Comparison of ENCODE assay signal across 1 cellular context in the genomic region with DNA sequence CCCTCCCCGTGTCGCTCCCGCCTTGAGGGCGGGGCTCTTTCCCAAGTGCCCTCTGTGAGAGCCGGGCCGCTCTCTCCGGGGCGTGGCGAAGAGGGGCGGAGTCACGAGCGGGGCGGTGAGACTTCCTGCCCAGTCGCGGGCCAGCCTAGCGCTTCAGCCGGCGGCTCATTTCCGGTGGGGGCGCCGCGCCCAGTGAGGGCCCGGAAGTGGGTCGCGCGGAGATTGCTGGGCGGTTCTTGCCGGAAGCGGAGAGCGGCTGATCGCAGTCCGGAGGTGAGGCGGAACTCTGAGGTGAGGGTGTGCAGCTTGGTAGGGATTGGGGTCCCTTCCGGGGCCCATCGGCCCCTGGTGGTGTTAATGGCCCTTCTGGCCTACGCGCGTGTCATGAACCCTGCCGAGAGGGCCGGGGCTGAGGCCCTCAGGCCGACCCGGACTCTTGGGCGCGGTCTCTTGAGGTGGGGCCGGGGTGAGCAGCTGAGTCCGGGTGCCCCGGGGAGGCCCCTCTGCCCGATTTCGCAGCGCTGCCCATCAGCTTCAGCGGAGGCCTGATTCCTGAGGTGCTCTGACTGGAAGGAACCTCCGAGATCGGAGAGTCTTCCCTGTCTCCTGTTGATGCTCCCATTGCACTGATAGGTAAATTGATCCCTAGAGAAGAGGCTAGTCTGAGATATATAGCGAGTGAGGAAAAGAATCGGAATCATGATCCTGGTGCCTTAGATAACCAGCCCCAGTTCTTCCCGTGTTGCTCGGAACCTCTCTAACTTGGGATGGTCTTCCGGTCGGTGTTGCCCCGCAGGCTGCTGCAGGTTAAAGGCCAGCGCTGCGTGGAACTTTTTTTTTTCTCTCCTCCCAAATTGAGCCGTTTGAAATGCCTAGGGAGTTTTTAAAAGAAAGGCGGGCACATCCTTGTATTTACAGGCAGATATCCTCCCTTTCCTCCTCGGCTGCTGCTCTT.
TF ChIP-seq lines count a peak whose summit lies in the region.

TSS of gene CAP1 (plus strand) at position 219 of the 955 bp plus-strand sequence. CDS start 18,618 bp downstream, outside the sequence.

TF ChIP-seq in K562, 482 proteins besides CTCF, POLR2A, EP300 and RAD21 (continued from another document and continues in another):
- TF ChIP-seq ETS1 (conservative IDR thresholded peaks at IDR 0.05; ENCODE audit: control insufficient read depth, low read depth, low read length) (peak; percentile 39; the same call in 1 of the 2 replicates), SAFB (IDR thresholded peaks at IDR 0.05; ENCODE audit: borderline replicate concordance, low read depth, low read length) (no peak), KLF10 (CRISPR knock-in tag; IDR thresholded peaks at IDR 0.05) (no peak), SLC30A9 (CRISPR knock-in tag; IDR thresholded peaks at IDR 0.05) (no peak), TAF7 (tag; IDR thresholded peaks at IDR 0.05) (peak; percentile 67), BRD9 (IDR thresholded peaks at IDR 0.05; ENCODE audit: low read depth, partially characterized antibody) (no peak), CHD2 (IDR thresholded peaks at IDR 0.05; ENCODE audit: low read depth, low read length) (peak; percentile 22; the same call in 1 of the 2 replicates), ZNF174 (CRISPR knock-in tag; IDR thresholded peaks at IDR 0.05) (no peak), ZNF239 (CRISPR knock-in tag; IDR thresholded peaks at IDR 0.05) (no peak), ZMIZ1 (IDR thresholded peaks at IDR 0.05; ENCODE audit: low read depth in 2 of 2, low read length in 2 of 2) (peak in 1 of 2 experiments; percentile 13; a peak in 1 of 4 replicates), ZNF217 (CRISPR knock-in tag; IDR thresholded peaks at IDR 0.05) (no peak), RCOR1 (IDR thresholded peaks at IDR 0.05; ENCODE audit: borderline replicate concordance in 1 of 2, low read depth in 2 of 2, low read length in 2 of 2) (peak in 1 of 2 experiments; percentile 70; a peak in 2 of 4 replicates), TARDBP (IDR thresholded peaks at IDR 0.05) (peak; percentile 47; the same call in 1 of the 2 replicates), SNRNP70 (optimal IDR thresholded peaks at IDR 0.05; ENCODE audit: low read depth, low read length) (no peak), SRSF7 (optimal IDR thresholded peaks at IDR 0.05; ENCODE audit: low read depth, low read length) (no peak), SMAD4 (CRISPR knock-in tag; conservative IDR thresholded peaks at IDR 0.05) (no peak), KDM4B (IDR thresholded peaks at IDR 0.05; ENCODE audit: borderline replicate concordance in 2 of 2, low read depth in 1 of 2) (peak in 1 of 2 experiments; percentile 57; a peak in 1 of 4 replicates), NFIX (CRISPR knock-in tag; IDR thresholded peaks at IDR 0.05; ENCODE audit: low read depth) (no peak), CEBPG (CRISPR knock-in tag; IDR thresholded peaks at IDR 0.05) (no peak; the same call in 1 of the 2 replicates), CEBPG (tag; conservative IDR thresholded peaks at IDR 0.05 in 1 of 2, IDR thresholded peaks at IDR 0.05 in 1 of 2) (no peak), KAT2B (IDR thresholded peaks at IDR 0.05; ENCODE audit: low read depth, low read length) (no peak), MTA2 (IDR thresholded peaks at IDR 0.05; ENCODE audit: low read depth) (no peak), PHF8 (IDR thresholded peaks at IDR 0.05; ENCODE audit: borderline replicate concordance, low read length) (peak; percentile 71), THAP7 (CRISPR knock-in tag; IDR thresholded peaks at IDR 0.05) (peak; percentile 98), TCF3 (CRISPR knock-in tag; IDR thresholded peaks at IDR 0.05) (no peak; the same call in none of the 2 replicates), MIER1 (IDR thresholded peaks at IDR 0.05; ENCODE audit: low read depth) (no peak), ARID2 (IDR thresholded peaks at IDR 0.05) (no peak), MLX (CRISPR knock-in tag; conservative IDR thresholded peaks at IDR 0.05) (no peak), EP400 (IDR thresholded peaks at IDR 0.05) (no peak), GTF2F1 (IDR thresholded peaks at IDR 0.05; ENCODE audit: low read depth, low read length) (no peak), ZFP1 (CRISPR knock-in tag; IDR thresholded peaks at IDR 0.05) (no peak), ZNF740 (CRISPR knock-in tag; IDR thresholded peaks at IDR 0.05) (peak; percentile 70), ZNF740 (tag; IDR thresholded peaks at IDR 0.05) (no peak), ZNF280B (CRISPR knock-in tag; IDR thresholded peaks at IDR 0.05) (no peak), CBX8 (IDR thresholded peaks at IDR 0.05; ENCODE audit: borderline replicate concordance, extremely low read depth, low read depth, low read length, poor library complexity, severe bottlenecking) (no peak)
- TF ChIP-seq, protein P1, sequence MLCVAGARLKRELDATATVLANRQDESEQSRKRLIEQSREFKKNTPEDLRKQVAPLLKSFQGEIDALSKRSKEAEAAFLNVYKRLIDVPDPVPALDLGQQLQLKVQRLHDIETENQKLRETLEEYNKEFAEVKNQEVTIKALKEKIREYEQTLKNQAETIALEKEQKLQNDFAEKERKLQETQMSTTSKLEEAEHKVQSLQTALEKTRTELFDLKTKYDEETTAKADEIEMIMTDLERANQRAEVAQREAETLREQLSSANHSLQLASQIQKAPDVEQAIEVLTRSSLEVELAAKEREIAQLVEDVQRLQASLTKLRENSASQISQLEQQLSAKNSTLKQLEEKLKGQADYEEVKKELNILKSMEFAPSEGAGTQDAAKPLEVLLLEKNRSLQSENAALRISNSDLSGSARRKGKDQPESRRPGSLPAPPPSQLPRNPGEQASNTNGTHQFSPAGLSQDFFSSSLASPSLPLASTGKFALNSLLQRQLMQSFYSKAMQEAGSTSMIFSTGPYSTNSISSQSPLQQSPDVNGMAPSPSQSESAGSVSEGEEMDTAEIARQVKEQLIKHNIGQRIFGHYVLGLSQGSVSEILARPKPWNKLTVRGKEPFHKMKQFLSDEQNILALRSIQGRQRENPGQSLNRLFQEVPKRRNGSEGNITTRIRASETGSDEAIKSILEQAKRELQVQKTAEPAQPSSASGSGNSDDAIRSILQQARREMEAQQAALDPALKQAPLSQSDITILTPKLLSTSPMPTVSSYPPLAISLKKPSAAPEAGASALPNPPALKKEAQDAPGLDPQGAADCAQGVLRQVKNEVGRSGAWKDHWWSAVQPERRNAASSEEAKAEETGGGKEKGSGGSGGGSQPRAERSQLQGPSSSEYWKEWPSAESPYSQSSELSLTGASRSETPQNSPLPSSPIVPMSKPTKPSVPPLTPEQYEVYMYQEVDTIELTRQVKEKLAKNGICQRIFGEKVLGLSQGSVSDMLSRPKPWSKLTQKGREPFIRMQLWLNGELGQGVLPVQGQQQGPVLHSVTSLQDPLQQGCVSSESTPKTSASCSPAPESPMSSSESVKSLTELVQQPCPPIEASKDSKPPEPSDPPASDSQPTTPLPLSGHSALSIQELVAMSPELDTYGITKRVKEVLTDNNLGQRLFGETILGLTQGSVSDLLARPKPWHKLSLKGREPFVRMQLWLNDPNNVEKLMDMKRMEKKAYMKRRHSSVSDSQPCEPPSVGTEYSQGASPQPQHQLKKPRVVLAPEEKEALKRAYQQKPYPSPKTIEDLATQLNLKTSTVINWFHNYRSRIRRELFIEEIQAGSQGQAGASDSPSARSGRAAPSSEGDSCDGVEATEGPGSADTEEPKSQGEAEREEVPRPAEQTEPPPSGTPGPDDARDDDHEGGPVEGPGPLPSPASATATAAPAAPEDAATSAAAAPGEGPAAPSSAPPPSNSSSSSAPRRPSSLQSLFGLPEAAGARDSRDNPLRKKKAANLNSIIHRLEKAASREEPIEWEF (CRISPR knock-in tag; IDR thresholded peaks at IDR 0.05), result no peak
- TF ChIP-seq, protein P2, sequence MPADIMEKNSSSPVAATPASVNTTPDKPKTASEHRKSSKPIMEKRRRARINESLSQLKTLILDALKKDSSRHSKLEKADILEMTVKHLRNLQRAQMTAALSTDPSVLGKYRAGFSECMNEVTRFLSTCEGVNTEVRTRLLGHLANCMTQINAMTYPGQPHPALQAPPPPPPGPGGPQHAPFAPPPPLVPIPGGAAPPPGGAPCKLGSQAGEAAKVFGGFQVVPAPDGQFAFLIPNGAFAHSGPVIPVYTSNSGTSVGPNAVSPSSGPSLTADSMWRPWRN (IDR thresholded peaks at IDR 0.05; ENCODE audit: low read depth), result no peak
- TF ChIP-seq, protein P3, sequence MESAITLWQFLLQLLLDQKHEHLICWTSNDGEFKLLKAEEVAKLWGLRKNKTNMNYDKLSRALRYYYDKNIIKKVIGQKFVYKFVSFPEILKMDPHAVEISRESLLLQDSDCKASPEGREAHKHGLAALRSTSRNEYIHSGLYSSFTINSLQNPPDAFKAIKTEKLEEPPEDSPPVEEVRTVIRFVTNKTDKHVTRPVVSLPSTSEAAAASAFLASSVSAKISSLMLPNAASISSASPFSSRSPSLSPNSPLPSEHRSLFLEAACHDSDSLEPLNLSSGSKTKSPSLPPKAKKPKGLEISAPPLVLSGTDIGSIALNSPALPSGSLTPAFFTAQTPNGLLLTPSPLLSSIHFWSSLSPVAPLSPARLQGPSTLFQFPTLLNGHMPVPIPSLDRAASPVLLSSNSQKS (CRISPR knock-in tag; IDR thresholded peaks at IDR 0.05), result no peak
- TF ChIP-seq, protein P4, sequence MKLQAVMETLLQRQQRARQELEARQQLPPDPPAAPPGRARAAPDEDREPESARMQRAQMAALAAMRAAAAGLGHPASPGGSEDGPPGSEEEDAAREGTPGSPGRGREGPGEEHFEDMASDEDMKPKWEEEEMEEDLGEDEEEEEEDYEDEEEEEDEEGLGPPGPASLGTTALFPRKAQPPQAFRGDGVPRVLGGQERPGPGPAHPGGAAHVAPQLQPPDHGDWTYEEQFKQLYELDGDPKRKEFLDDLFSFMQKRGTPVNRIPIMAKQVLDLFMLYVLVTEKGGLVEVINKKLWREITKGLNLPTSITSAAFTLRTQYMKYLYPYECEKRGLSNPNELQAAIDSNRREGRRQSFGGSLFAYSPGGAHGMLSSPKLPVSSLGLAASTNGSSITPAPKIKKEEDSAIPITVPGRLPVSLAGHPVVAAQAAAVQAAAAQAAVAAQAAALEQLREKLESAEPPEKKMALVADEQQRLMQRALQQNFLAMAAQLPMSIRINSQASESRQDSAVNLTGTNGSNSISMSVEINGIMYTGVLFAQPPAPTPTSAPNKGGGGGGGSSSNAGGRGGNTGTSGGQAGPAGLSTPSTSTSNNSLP (IDR thresholded peaks at IDR 0.05; ENCODE audit: borderline replicate concordance, low read depth, low read length), result no peak
